15 cellular contexts compared by ENCODE assay signal in genomic region chr11:8726395-8726794, GRCh38. TPM values are rescaled to one million over a fixed set of nuclear protein-coding genes. Genes with fewer than 3 reads are reported as not detected.
DNase-seq lines count a peak whose midpoint lies in the region; ATAC-seq and TF ChIP-seq lines count a peak whose summit lies in the region.
"Had no signal": no experiment of that assay in that cellular context is flagged by ENCODE, and none has a peak within 500 bp of the region (broad histone marks: within the 10 kb centered on the region; RNA-seq: fewer than 3 reads in every experiment).

No MANE protein-coding gene starts in this region.

- H3K9me3 ChIP-seq in esophagus squamous epithelium = no peaks in the 10 kb centered on the region
- H3K9me3 ChIP-seq in stomach smooth muscle (ENCODE audit: control insufficient read depth in 2 of 2, low read length in 2 of 2) = no peaks in the 10 kb centered on the region
- H3K9me3 ChIP-seq in PC-3 (ENCODE audit: low read length) = no peaks in the 10 kb centered on the region
- H3K9me3 ChIP-seq: HAP-1 had no signal

- no peak for TF ChIP-seq POLR2A in esophagus squamous epithelium (IDR thresholded peaks at IDR 0.05)

- H3K79me2 ChIP-seq in PC-3 (ENCODE audit: low read length) = no peaks in the 10 kb centered on the region

- no peak overlapping the region for H3K4me2 ChIP-seq in PC-3 (ENCODE audit: low read length)

- DNase-seq in NCI-H82 (lab: John Stamatoyannopoulos, UW) (peak; percentile 77), esophagus squamous epithelium (lab: John Stamatoyannopoulos, UW) (no peak), neural crest cell (ENCODE audit: low read depth, low spot score) (no peak), NCI-H2227 treated with DMSO at 0.1 percent for 48 hours (lab: John Stamatoyannopoulos, UW) (no peak), NCI-H128 (lab: John Stamatoyannopoulos, UW; ENCODE audit: unreplicated experiment) (no peak), PC-3 (no peak)
- DNase-seq: C1 segment of cervical spinal cord, MV-4-11, NCI-H1436, NCI-H2081, NCI-H69 had no signal

- H3K9ac ChIP-seq in stomach smooth muscle (ENCODE audit: low read length in 2 of 2) (no peak overlapping the region), PC-3 (ENCODE audit: low read length) (no peak overlapping the region)

- TF ChIP-seq CTCF in esophagus squamous epithelium (IDR thresholded peaks at IDR 0.05) (no peak), neural crest cell (conservative IDR thresholded peaks at IDR 0.05) (no peak), PC-3 (conservative IDR thresholded peaks at IDR 0.05; ENCODE audit: low read depth, low read length) (no peak)

- peak overlapping the region; percentile 57 for H3K27ac Mint-ChIP-seq in neural crest cell (ENCODE audit: unreplicated experiment)

- peaks cover 7% of the 10 kb centered on the region for H3K36me3 Mint-ChIP-seq in neural crest cell (ENCODE audit: low read depth)

- H3K27me3 ChIP-seq in esophagus squamous epithelium (no peaks in the 10 kb centered on the region), stomach smooth muscle (ENCODE audit: control insufficient read depth in 1 of 2, insufficient read depth in 2 of 2, low read length in 2 of 2) (no peaks in the 10 kb centered on the region), PC-3 (ENCODE audit: low read length) (no peaks in the 10 kb centered on the region)

- H3K4me3 Mint-ChIP-seq in neural crest cell = no peak overlapping the region

- no peak overlapping the region for H2AFZ ChIP-seq in PC-3 (ENCODE audit: low read length)

- no peaks in the 10 kb centered on the region for H3K9me3 Mint-ChIP-seq in neural crest cell

- no TSS peak for BruUV-seq in PC-3 (replicated peaks; lab: Mats Ljungman, UMichigan)

- POLR2A ChIA-PET in PC-3 (lab: Charles Lee; ENCODE audit: unreplicated experiment) = no interaction called here

- peaks cover 8% of the 10 kb centered on the region for H3K4me1 Mint-ChIP-seq in neural crest cell

- H3K9me2 ChIP-seq in PC-3 (replicated peaks; ENCODE audit: low read length) = no peaks in the 10 kb centered on the region

- H3K4me3 ChIP-seq in esophagus squamous epithelium = no peak overlapping the region
- no peak overlapping the region for H3K4me3 ChIP-seq in stomach smooth muscle (ENCODE audit: low read length in 2 of 2)
- H3K4me3 ChIP-seq in PC-3 (ENCODE audit: low read length) = no peak overlapping the region
- H3K4me3 ChIP-seq: HAP-1 had no signal

- CTCF ChIA-PET in PC-3 (lab: Charles Lee) = no interaction called here

- H3F3A ChIP-seq in PC-3 (ENCODE audit: low read length, unreplicated experiment) = peaks cover 4% of the 10 kb centered on the region

- ATAC-seq in HG02884 (IDR thresholded peaks at IDR 0.05; ENCODE audit: unreplicated experiment) (no peak), PC-3 (no peak)
- ATAC-seq: Right ventricle myocardium inferior had no signal

- H3K27me3 Mint-ChIP-seq in neural crest cell (ENCODE audit: low read depth) = no peaks in the 10 kb centered on the region

- intact Hi-C loops in esophagus squamous epithelium (cut with DNase I) = no loop called here
- intact Hi-C loops in PC-3 (cut with micrococcal nuclease) = no loop called here

- H3K36me3 ChIP-seq in esophagus squamous epithelium = peaks cover 5 to 67% (median 9%) of the 10 kb centered on the region in 3 donors
- H3K36me3 ChIP-seq in stomach smooth muscle (ENCODE audit: control insufficient read depth in 2 of 2, insufficient read depth in 2 of 2, low read length in 2 of 2) = peaks cover 21 to 23% of the 10 kb centered on the region in 2 donors
- H3K36me3 ChIP-seq in PC-3 (ENCODE audit: low read depth, low read length) = no peaks in the 10 kb centered on the region
- H3K36me3 ChIP-seq: HAP-1 had no signal

- H4K20me1 ChIP-seq in PC-3 (ENCODE audit: low read length) = no peaks in the 10 kb centered on the region

- peaks cover 15 to 64% (median 23%) of the 10 kb centered on the region in 3 donors for H3K4me1 ChIP-seq in esophagus squamous epithelium
- peaks cover 66% of the 10 kb centered on the region for H3K4me1 ChIP-seq in stomach smooth muscle (ENCODE audit: control insufficient read depth, insufficient read depth, low read length)
- peaks cover 27% of the 10 kb centered on the region for H3K4me1 ChIP-seq in PC-3 (ENCODE audit: insufficient read depth, low read length)
- H3K4me1 ChIP-seq: HAP-1 had no signal

- H3K27ac ChIP-seq in esophagus squamous epithelium (peak overlapping the region in 3 of 4 donors; percentile 58 to 84 (median 73)), stomach smooth muscle (ENCODE audit: low read length) (peak overlapping the region; percentile 82), PC-3 (ENCODE audit: low read length) (no peak overlapping the region)

- 90 to 94% methylated on average over 2 to 4 of the region's 4 CpGs for WGBS in esophagus squamous epithelium, 2 donors

RNA-seq across cellular contexts. Expression of gene RPL27A, which starts 43.8 kb away (rescaled TPM):
- total RNA-seq in esophagus squamous epithelium (1,000 to 10,000 TPM in 3 of 4 donors, 100 to 1,000 TPM in 1; 921 to 1,566 (median 1,106) TPM), neural crest cell (711 and 720 TPM in 2 replicates), PC-3 (2014; rRNA removed) (855 and 1,132 TPM in 2 replicates)

RNA-seq across cellular contexts. Expression of gene TRIM66, which starts 43.9 kb away (rescaled TPM):
- total RNA-seq in esophagus squamous epithelium = 1 to 10 TPM; 4.5 to 5.5 (median 4.8) TPM
- 6.5 and 10.2 TPM in 2 replicates for total RNA-seq in neural crest cell
- total RNA-seq in PC-3 (2014; rRNA removed) = 5.5 and 6.6 TPM in 2 replicates
